In genomic region chr1:107620753-107621152, GRCh38 we compare ENCODE assay signal across 18 cellular contexts.
"Had no signal": no experiment of that assay in that cellular context is flagged by ENCODE, and none has a peak within 500 bp of the region (broad histone marks: within the 10 kb centered on the region; RNA-seq: fewer than 3 reads in every experiment).

No MANE protein-coding gene starts in this region.

- DNase-seq: activated CD4-positive, alpha-beta memory T cell treated with anti-CD3 and anti-CD28 coated beads for 36 hours; activated CD4-positive, alpha-beta T cell treated with anti-CD3 and anti-CD28 coated beads for 36 hours; activated CD8-positive, alpha-beta memory T cell treated with anti-CD3 and anti-CD28 coated beads, Interleukin-2, amount 10 ng/mL, durations not matched to agents 7 days and 5 days; activated naive CD4-positive, alpha-beta T cell treated with anti-CD3 and anti-CD28 coated beads, Interleukin-2, amount 10 ng/mL, durations not matched to agents 7 days and 5 days; activated T-cell treated with anti-CD3 and anti-CD28 coated beads, Interleukin-2, amount 50 U/mL, for 1 hour; head of caudate nucleus; left colon; nephron progenitor cell; occipital lobe; stimulated activated CD4-positive, alpha-beta T cell treated with anti-CD3 and anti-CD28 coated beads, Interleukin-15, amount 100 ng/mL, for 24 hours; stimulated activated CD4-positive, alpha-beta T cell treated with anti-CD3 and anti-CD28 coated beads, Interleukin-4, amount 100 ng/mL, for 1 hour; stimulated activated naive CD4-positive, alpha-beta T cell treated with Interleukin-2 at 50 U/mL for 16 hours; transverse colon had no signal

- H3K4me1 ChIP-seq: right atrium auricular region, transverse colon had no signal

- ATAC-seq: activated CD4-positive, alpha-beta T cell treated with anti-CD3 and anti-CD28 coated beads for 36 hours; activated CD8-positive, alpha-beta memory T cell treated with anti-CD3 and anti-CD28 coated beads, Interleukin-2, amount 10 ng/mL, durations not matched to agents 7 days and 5 days had no signal

- H3K36me3 ChIP-seq: cardiac muscle cell, right atrium auricular region had no signal

- H3K27me3 ChIP-seq: cardiac muscle cell, right atrium auricular region, transverse colon, vagina had no signal

- H3K4me3 ChIP-seq: cardiac muscle cell, lung, right atrium auricular region, skin epidermis, transverse colon, vagina had no signal

- H3K27ac ChIP-seq: cardiac muscle cell, right atrium auricular region, skin epidermis, transverse colon, vagina had no signal

- H3K9me3 ChIP-seq: transverse colon, vagina had no signal
